20 cellular contexts compared by ENCODE assay signal in genomic region chr4:25423548-25423947, GRCh38.
"Had no signal": no experiment of that assay in that cellular context is flagged by ENCODE, and none has a peak within 500 bp of the region (broad histone marks: within the 10 kb centered on the region; RNA-seq: fewer than 3 reads in every experiment).

No MANE protein-coding gene starts in this region.

- H3K9me3 Mint-ChIP-seq: central memory CD8-positive, alpha-beta T cell; natural killer cell treated with Interleukin-12 subunit alpha and Interleukin-12 subunit beta and Interleukin-15 and Interleukin-18, amount 100 ng/mL, for 72 hours; stimulated activated effector memory CD8-positive, alpha-beta T cell treated with anti-CD3 and anti-CD28 coated beads, Interleukin-12 subunit alpha, Interleukin-12 subunit beta, amount 100 ng/mL, for 72 hours had no signal

- H3K27me3 ChIP-seq: dorsolateral prefrontal cortex, right lobe of liver, stomach, transverse colon had no signal

- H3K36me3 Mint-ChIP-seq: natural killer cell treated with Interleukin-12 subunit alpha and Interleukin-12 subunit beta and Interleukin-15 and Interleukin-18, amount 100 ng/mL, for 72 hours had no signal

- H3K4me1 Mint-ChIP-seq: central memory CD8-positive, alpha-beta T cell; stimulated activated effector memory CD8-positive, alpha-beta T cell treated with anti-CD3 and anti-CD28 coated beads, Interleukin-12 subunit alpha, Interleukin-12 subunit beta, amount 100 ng/mL, for 72 hours had no signal

- ATAC-seq: left lobe of liver; lower lobe of right lung; natural killer cell treated with Interleukin-12 subunit alpha and Interleukin-12 subunit beta and Interleukin-15 and Interleukin-18, amount 100 ng/mL, for 72 hours; stimulated activated effector memory CD8-positive, alpha-beta T cell treated with anti-CD3 and anti-CD28 coated beads, Interleukin-12 subunit alpha, Interleukin-12 subunit beta, amount 100 ng/mL, for 72 hours had no signal

- H3K4me3 ChIP-seq: dorsolateral prefrontal cortex, lower lobe of right lung, right lobe of liver, stomach, thoracic aorta, transverse colon had no signal

- H3K4me3 Mint-ChIP-seq: central memory CD8-positive, alpha-beta T cell; memory B cell; natural killer cell treated with Interleukin-12 subunit alpha and Interleukin-12 subunit beta and Interleukin-15 and Interleukin-18, amount 100 ng/mL, for 72 hours; stimulated activated effector memory CD8-positive, alpha-beta T cell treated with anti-CD3 and anti-CD28 coated beads, Interleukin-12 subunit alpha, Interleukin-12 subunit beta, amount 100 ng/mL, for 72 hours had no signal

- DNase-seq: cortex of kidney; dorsolateral prefrontal cortex; effector CD8-positive, alpha-beta T cell; foreskin melanocyte; head of caudate nucleus; hypothalamus; lower lobe of right lung; midbrain; right lobe of liver; stimulated activated CD4-positive, alpha-beta T cell treated with anti-CD3 and anti-CD28 coated beads, Interleukin-4, amount 100 ng/mL, for 1 hour; stimulated activated CD8-positive, alpha-beta memory T cell treated with anti-CD3 and anti-CD28 coated beads, Interleukin-4, amount 100 ng/mL, for 48 hours; stomach; substantia nigra; transverse colon had no signal

- H3K9me3 ChIP-seq: lower lobe of right lung, right lobe of liver, stomach, thoracic aorta, transverse colon had no signal

- H3K27ac ChIP-seq: dorsolateral prefrontal cortex, lower lobe of right lung, thoracic aorta, transverse colon had no signal

- H3K27ac Mint-ChIP-seq: memory B cell; natural killer cell treated with Interleukin-12 subunit alpha and Interleukin-12 subunit beta and Interleukin-15 and Interleukin-18, amount 100 ng/mL, for 72 hours; stimulated activated effector memory CD8-positive, alpha-beta T cell treated with anti-CD3 and anti-CD28 coated beads, Interleukin-12 subunit alpha, Interleukin-12 subunit beta, amount 100 ng/mL, for 72 hours had no signal

- H3K27me3 Mint-ChIP-seq: central memory CD8-positive, alpha-beta T cell; memory B cell; natural killer cell treated with Interleukin-12 subunit alpha and Interleukin-12 subunit beta and Interleukin-15 and Interleukin-18, amount 100 ng/mL, for 72 hours had no signal
